1 cellular context compared by ENCODE assay signal in the genomic region with DNA sequence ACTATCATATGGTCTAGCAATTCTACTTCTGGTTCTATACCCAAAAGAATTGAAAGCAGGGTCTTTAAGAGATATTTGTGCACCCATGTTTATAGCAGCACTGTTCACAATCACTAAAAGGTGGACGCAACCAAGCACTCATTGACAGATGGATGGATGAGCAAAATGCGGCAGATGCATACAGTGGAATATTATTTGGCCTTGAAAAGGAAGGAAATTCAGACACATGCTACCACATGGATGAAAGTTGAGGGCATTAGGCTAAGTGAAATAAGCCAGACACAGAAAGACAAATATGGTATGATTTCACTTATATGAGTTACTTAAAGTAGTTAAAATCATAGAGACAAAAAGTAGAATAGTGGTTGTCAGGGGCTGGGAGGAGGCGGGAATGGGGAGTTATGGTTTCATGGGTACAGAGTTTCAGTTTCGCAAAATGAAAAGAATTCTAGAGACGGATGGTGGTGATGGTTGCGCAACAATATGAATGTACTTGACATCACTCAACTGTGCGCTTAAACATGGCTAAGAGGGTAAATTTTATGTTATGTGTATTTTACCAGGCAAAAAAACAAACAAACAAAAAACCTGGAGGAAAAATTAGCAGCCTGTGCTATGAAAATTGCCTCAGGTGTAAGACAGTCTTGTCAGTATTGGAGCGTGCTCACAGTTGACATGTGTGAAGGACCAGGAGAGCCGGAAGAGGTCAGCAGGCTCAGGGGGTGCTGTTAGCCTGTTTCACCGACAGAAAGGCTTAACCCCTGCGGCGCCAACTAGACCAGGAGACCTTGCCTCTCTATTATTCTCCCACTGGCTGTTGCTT.
TF ChIP-seq lines count a peak whose summit lies in the region.

No MANE protein-coding gene starts in this region.

TF ChIP-seq in K562, 482 proteins besides CTCF, POLR2A, EP300 and RAD21 (continued from another document):
- TF ChIP-seq, protein P1, sequence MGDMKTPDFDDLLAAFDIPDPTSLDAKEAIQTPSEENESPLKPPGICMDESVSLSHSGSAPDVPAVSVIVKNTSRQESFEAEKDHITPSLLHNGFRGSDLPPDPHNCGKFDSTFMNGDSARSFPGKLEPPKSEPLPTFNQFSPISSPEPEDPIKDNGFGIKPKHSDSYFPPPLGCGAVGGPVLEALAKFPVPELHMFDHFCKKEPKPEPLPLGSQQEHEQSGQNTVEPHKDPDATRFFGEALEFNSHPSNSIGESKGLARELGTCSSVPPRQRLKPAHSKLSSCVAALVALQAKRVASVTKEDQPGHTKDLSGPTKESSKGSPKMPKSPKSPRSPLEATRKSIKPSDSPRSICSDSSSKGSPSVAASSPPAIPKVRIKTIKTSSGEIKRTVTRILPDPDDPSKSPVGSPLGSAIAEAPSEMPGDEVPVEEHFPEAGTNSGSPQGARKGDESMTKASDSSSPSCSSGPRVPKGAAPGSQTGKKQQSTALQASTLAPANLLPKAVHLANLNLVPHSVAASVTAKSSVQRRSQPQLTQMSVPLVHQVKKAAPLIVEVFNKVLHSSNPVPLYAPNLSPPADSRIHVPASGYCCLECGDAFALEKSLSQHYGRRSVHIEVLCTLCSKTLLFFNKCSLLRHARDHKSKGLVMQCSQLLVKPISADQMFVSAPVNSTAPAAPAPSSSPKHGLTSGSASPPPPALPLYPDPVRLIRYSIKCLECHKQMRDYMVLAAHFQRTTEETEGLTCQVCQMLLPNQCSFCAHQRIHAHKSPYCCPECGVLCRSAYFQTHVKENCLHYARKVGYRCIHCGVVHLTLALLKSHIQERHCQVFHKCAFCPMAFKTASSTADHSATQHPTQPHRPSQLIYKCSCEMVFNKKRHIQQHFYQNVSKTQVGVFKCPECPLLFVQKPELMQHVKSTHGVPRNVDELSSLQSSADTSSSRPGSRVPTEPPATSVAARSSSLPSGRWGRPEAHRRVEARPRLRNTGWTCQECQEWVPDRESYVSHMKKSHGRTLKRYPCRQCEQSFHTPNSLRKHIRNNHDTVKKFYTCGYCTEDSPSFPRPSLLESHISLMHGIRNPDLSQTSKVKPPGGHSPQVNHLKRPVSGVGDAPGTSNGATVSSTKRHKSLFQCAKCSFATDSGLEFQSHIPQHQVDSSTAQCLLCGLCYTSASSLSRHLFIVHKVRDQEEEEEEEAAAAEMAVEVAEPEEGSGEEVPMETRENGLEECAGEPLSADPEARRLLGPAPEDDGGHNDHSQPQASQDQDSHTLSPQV (IDR thresholded peaks at IDR 0.05) = 0 out of 2 replicates have a peak, but pooled peaks have one; percentile 16
- peak; percentile 80 for TF ChIP-seq L3MBTL2 (IDR thresholded peaks at IDR 0.05)
- TF ChIP-seq, protein P2, sequence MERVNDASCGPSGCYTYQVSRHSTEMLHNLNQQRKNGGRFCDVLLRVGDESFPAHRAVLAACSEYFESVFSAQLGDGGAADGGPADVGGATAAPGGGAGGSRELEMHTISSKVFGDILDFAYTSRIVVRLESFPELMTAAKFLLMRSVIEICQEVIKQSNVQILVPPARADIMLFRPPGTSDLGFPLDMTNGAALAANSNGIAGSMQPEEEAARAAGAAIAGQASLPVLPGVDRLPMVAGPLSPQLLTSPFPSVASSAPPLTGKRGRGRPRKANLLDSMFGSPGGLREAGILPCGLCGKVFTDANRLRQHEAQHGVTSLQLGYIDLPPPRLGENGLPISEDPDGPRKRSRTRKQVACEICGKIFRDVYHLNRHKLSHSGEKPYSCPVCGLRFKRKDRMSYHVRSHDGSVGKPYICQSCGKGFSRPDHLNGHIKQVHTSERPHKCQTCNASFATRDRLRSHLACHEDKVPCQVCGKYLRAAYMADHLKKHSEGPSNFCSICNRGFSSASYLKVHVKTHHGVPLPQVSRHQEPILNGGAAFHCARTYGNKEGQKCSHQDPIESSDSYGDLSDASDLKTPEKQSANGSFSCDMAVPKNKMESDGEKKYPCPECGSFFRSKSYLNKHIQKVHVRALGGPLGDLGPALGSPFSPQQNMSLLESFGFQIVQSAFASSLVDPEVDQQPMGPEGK (CRISPR knock-in tag; IDR thresholded peaks at IDR 0.05; ENCODE audit: borderline replicate concordance) = no peak
- TF ChIP-seq DACH1 (IDR thresholded peaks at IDR 0.05; ENCODE audit: partially characterized antibody) = peak; percentile 26
- peak; percentile 39 for TF ChIP-seq ETV1 (tag; conservative IDR thresholded peaks at IDR 0.05; ENCODE audit: low read depth)
- peak; percentile 89 for TF ChIP-seq CEBPG (CRISPR knock-in tag; IDR thresholded peaks at IDR 0.05)
- peak; percentile 95 to 100 for TF ChIP-seq CEBPG (tag; conservative IDR thresholded peaks at IDR 0.05 in 1 of 2, IDR thresholded peaks at IDR 0.05 in 1 of 2)
- TF ChIP-seq, protein P3, sequence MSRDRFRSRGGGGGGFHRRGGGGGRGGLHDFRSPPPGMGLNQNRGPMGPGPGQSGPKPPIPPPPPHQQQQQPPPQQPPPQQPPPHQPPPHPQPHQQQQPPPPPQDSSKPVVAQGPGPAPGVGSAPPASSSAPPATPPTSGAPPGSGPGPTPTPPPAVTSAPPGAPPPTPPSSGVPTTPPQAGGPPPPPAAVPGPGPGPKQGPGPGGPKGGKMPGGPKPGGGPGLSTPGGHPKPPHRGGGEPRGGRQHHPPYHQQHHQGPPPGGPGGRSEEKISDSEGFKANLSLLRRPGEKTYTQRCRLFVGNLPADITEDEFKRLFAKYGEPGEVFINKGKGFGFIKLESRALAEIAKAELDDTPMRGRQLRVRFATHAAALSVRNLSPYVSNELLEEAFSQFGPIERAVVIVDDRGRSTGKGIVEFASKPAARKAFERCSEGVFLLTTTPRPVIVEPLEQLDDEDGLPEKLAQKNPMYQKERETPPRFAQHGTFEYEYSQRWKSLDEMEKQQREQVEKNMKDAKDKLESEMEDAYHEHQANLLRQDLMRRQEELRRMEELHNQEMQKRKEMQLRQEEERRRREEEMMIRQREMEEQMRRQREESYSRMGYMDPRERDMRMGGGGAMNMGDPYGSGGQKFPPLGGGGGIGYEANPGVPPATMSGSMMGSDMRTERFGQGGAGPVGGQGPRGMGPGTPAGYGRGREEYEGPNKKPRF (IDR thresholded peaks at IDR 0.05; ENCODE audit: low read depth, low read length) = no peak
- TF ChIP-seq RBFOX2 (IDR thresholded peaks at IDR 0.05; ENCODE audit: low read depth, low read length) = no peak
- TF ChIP-seq ZNF146 (CRISPR knock-in tag; IDR thresholded peaks at IDR 0.05; ENCODE audit: unreplicated experiment) = peak; percentile 21
- TF ChIP-seq CCAR2 (IDR thresholded peaks at IDR 0.05; ENCODE audit: low read depth, low read length) = no peak
- no peak for TF ChIP-seq ELF1 (tag; IDR thresholded peaks at IDR 0.05)
- TF ChIP-seq, protein P4, sequence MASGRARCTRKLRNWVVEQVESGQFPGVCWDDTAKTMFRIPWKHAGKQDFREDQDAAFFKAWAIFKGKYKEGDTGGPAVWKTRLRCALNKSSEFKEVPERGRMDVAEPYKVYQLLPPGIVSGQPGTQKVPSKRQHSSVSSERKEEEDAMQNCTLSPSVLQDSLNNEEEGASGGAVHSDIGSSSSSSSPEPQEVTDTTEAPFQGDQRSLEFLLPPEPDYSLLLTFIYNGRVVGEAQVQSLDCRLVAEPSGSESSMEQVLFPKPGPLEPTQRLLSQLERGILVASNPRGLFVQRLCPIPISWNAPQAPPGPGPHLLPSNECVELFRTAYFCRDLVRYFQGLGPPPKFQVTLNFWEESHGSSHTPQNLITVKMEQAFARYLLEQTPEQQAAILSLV (tag; IDR thresholded peaks at IDR 0.05) = peak; percentile 94
- TF ChIP-seq ZNF41 (CRISPR knock-in tag; conservative IDR thresholded peaks at IDR 0.05) = no peak
- no peak for TF ChIP-seq HNRNPUL1 (IDR thresholded peaks at IDR 0.05; ENCODE audit: low read length)
- TF ChIP-seq, protein P5, sequence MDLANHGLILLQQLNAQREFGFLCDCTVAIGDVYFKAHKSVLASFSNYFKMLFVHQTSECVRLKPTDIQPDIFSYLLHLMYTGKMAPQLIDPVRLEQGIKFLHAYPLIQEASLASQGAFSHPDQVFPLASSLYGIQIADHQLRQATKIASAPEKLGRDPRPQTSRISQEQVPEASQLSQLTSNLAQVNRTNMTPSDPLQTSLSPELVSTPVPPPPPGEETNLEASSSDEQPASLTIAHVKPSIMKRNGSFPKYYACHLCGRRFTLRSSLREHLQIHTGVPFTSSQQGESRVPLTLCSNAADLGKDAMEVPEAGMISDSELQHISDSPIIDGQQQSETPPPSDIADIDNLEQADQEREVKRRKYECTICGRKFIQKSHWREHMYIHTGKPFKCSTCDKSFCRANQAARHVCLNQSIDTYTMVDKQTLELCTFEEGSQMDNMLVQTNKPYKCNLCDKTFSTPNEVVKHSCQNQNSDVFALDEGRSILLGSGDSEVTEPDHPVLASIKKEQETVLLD (IDR thresholded peaks at IDR 0.05) = no peak
- 0 out of 2 replicates have a peak, but pooled peaks have one; percentile 18 for TF ChIP-seq GABPA (tag; conservative IDR thresholded peaks at IDR 0.05; ENCODE audit: low read depth)
- TF ChIP-seq, protein P6, sequence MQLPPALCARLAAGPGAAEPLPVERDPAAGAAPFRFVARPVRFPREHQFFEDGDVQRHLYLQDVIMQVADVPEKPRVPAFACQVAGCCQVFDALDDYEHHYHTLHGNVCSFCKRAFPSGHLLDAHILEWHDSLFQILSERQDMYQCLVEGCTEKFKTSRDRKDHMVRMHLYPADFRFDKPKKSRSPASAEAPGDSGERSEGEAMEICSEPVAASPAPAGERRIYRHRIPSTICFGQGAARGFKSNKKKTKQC (CRISPR knock-in tag; IDR thresholded peaks at IDR 0.05) = no peak
- no peak for TF ChIP-seq MAZ (CRISPR knock-in tag; conservative IDR thresholded peaks at IDR 0.05 in 1 of 2, IDR thresholded peaks at IDR 0.05 in 1 of 2)
- TF ChIP-seq, protein P7, sequence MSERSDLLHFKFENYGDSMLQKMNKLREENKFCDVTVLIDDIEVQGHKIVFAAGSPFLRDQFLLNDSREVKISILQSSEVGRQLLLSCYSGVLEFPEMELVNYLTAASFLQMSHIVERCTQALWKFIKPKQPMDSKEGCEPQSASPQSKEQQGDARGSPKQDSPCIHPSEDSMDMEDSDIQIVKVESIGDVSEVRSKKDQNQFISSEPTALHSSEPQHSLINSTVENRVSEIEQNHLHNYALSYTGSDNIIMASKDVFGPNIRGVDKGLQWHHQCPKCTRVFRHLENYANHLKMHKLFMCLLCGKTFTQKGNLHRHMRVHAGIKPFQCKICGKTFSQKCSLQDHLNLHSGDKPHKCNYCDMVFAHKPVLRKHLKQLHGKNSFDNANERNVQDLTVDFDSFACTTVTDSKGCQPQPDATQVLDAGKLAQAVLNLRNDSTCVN (CRISPR knock-in tag; IDR thresholded peaks at IDR 0.05) = no peak
- TF ChIP-seq KAT7 (CRISPR knock-in tag; IDR thresholded peaks at IDR 0.05; ENCODE audit: borderline replicate concordance) = no peak
- no peak for TF ChIP-seq FOSL1 (tag; conservative IDR thresholded peaks at IDR 0.05)
- TF ChIP-seq ZNF347 (CRISPR knock-in tag; IDR thresholded peaks at IDR 0.05; ENCODE audit: low read depth) = no peak
- TF ChIP-seq ELF4 (CRISPR knock-in tag; IDR thresholded peaks at IDR 0.05) = no peak
- TF ChIP-seq POLR3G (IDR thresholded peaks at IDR 0.05; ENCODE audit: extremely low read depth, insufficient read length, insufficient replicate concordance) = no peak
- peak; percentile 100 for TF ChIP-seq CEBPB (tag; IDR thresholded peaks at IDR 0.05)
